1 cellular context compared by ENCODE assay signal in the genomic region with DNA sequence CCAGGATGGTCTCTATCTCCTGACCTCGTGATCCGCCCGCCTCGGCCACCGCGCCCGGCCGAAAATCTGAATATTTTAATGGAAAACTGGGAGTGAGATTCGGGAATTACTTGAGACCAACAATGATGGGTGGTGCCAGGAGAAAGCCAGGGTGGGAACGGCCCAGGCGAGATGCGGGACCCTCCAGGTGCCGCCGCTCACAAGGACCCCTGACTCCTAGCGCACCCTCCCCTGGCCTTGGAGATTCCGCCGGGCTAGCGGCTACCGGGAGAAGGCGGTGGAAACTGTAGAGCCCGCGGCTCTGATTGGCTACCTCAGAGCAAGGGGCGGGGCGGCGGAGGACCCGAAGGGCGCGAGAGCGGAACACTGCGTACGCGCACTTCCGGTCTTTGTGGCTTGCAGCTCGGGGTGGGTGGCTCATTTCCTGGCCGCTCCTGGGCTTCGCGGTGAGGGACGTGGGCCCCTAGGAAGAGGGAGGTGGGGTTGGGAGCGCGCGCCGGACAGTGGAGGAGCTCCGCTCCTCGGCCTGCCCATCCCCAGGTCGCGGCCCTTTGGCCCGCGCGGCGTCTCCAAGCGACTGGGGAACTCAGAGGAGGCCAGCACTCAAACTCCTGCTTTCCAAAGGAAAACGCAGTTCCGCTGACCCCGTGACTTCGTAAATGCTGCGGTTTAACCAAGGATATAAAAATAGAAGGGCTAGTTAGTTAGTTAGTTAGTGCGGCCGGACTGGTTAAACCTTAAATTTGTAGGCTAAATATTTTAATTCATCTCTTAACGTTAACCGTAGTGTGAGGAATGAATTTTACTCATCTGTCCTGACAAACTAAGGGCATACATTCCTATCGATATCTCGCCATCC.
A peak's percentile ranks its signal among the peaks of the same experiment; 100 is the strongest.
TF ChIP-seq lines count a peak whose summit lies in the region.

A gene (plus strand): TSS at position 371 of the 859 bp plus-strand sequence. CDS start 1,437 bp downstream, outside the sequence.

TF ChIP-seq in K562, 482 proteins besides CTCF, POLR2A, EP300 and RAD21 (continued from another document and continues in another):
- TF ChIP-seq, protein P1, sequence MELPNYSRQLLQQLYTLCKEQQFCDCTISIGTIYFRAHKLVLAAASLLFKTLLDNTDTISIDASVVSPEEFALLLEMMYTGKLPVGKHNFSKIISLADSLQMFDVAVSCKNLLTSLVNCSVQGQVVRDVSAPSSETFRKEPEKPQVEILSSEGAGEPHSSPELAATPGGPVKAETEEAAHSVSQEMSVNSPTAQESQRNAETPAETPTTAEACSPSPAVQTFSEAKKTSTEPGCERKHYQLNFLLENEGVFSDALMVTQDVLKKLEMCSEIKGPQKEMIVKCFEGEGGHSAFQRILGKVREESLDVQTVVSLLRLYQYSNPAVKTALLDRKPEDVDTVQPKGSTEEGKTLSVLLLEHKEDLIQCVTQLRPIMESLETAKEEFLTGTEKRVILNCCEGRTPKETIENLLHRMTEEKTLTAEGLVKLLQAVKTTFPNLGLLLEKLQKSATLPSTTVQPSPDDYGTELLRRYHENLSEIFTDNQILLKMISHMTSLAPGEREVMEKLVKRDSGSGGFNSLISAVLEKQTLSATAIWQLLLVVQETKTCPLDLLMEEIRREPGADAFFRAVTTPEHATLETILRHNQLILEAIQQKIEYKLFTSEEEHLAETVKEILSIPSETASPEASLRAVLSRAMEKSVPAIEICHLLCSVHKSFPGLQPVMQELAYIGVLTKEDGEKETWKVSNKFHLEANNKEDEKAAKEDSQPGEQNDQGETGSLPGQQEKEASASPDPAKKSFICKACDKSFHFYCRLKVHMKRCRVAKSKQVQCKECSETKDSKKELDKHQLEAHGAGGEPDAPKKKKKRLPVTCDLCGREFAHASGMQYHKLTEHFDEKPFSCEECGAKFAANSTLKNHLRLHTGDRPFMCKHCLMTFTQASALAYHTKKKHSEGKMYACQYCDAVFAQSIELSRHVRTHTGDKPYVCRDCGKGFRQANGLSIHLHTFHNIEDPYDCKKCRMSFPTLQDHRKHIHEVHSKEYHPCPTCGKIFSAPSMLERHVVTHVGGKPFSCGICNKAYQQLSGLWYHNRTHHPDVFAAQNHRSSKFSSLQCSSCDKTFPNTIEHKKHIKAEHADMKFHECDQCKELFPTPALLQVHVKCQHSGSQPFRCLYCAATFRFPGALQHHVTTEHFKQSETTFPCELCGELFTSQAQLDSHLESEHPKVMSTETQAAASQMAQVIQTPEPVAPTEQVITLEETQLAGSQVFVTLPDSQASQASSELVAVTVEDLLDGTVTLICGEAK (IDR thresholded peaks at IDR 0.05): peak; percentile 94
- TF ChIP-seq, protein P1 (CRISPR knock-in tag; IDR thresholded peaks at IDR 0.05): no peak
- no peak for TF ChIP-seq KAT8 (IDR thresholded peaks at IDR 0.05; ENCODE audit: low read depth)
- peak; percentile 95 for TF ChIP-seq GABPB1 (CRISPR knock-in tag; IDR thresholded peaks at IDR 0.05)
- TF ChIP-seq, protein P2, sequence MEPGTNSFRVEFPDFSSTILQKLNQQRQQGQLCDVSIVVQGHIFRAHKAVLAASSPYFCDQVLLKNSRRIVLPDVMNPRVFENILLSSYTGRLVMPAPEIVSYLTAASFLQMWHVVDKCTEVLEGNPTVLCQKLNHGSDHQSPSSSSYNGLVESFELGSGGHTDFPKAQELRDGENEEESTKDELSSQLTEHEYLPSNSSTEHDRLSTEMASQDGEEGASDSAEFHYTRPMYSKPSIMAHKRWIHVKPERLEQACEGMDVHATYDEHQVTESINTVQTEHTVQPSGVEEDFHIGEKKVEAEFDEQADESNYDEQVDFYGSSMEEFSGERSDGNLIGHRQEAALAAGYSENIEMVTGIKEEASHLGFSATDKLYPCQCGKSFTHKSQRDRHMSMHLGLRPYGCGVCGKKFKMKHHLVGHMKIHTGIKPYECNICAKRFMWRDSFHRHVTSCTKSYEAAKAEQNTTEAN (CRISPR knock-in tag; IDR thresholded peaks at IDR 0.05): no peak
- TF ChIP-seq DMBX1 (CRISPR knock-in tag; IDR thresholded peaks at IDR 0.05; ENCODE audit: borderline replicate concordance): peak; percentile 10
- TF ChIP-seq ZNF551 (CRISPR knock-in tag; IDR thresholded peaks at IDR 0.05): no peak
- TF ChIP-seq ETS2 (tag; IDR thresholded peaks at IDR 0.05; ENCODE audit: borderline replicate concordance, poor library complexity, severe bottlenecking): no peak
- TF ChIP-seq ZNF224 (CRISPR knock-in tag; IDR thresholded peaks at IDR 0.05): 0 out of 2 replicates have a peak, but pooled peaks have one; percentile 15
- TF ChIP-seq BHLHE40 (IDR thresholded peaks at IDR 0.05; ENCODE audit: low read length): no peak; the same call in 1 of the 2 replicates
- no peak for TF ChIP-seq SMARCA4 (IDR thresholded peaks at IDR 0.05)
- no peak for TF ChIP-seq TEAD2 (tag; IDR thresholded peaks at IDR 0.05)
- TF ChIP-seq HDAC1 (IDR thresholded peaks at IDR 0.05): peak in 1 of 2 experiments; percentile 63; a peak in 1 of 4 replicates
- TF ChIP-seq SUPT5H (IDR thresholded peaks at IDR 0.05): peak; percentile 96
- TF ChIP-seq DNMT1 (IDR thresholded peaks at IDR 0.05): no peak
- TF ChIP-seq, protein P3, sequence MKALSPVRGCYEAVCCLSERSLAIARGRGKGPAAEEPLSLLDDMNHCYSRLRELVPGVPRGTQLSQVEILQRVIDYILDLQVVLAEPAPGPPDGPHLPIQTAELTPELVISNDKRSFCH (CRISPR knock-in tag; IDR thresholded peaks at IDR 0.05): no peak
- TF ChIP-seq, protein P3 (tag; IDR thresholded peaks at IDR 0.05): no peak
- no peak for TF ChIP-seq RBM14 (IDR thresholded peaks at IDR 0.05; ENCODE audit: borderline replicate concordance, insufficient read depth, low read depth, low read length)
- TF ChIP-seq, protein P4, sequence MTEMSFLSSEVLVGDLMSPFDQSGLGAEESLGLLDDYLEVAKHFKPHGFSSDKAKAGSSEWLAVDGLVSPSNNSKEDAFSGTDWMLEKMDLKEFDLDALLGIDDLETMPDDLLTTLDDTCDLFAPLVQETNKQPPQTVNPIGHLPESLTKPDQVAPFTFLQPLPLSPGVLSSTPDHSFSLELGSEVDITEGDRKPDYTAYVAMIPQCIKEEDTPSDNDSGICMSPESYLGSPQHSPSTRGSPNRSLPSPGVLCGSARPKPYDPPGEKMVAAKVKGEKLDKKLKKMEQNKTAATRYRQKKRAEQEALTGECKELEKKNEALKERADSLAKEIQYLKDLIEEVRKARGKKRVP (CRISPR knock-in tag; IDR thresholded peaks at IDR 0.05): peak; percentile 31; the same call in 1 of the 2 replicates
- TF ChIP-seq GABPA (tag; conservative IDR thresholded peaks at IDR 0.05; ENCODE audit: low read depth): peak; percentile 96
- TF ChIP-seq PHF21A (IDR thresholded peaks at IDR 0.05; ENCODE audit: borderline replicate concordance, low read depth): peak; percentile 50; the same call in 1 of the 2 replicates
- TF ChIP-seq FOS (IDR thresholded peaks at IDR 0.05; ENCODE audit: extremely low read depth, insufficient read length): peak; percentile 54
- TF ChIP-seq ZFPM2 (CRISPR knock-in tag; IDR thresholded peaks at IDR 0.05): no peak
- peak; percentile 94 for TF ChIP-seq PHF8 (IDR thresholded peaks at IDR 0.05; ENCODE audit: borderline replicate concordance, low read length)
- no peak for TF ChIP-seq CCAR2 (IDR thresholded peaks at IDR 0.05; ENCODE audit: low read depth, low read length)
- TF ChIP-seq MTA3 (IDR thresholded peaks at IDR 0.05; ENCODE audit: borderline replicate concordance): peak; percentile 92
- TF ChIP-seq CREB1 (IDR thresholded peaks at IDR 0.05): peak; percentile 53; the same call in 1 of the 2 replicates
- peak; percentile 31; the same call in 1 of the 2 replicates for TF ChIP-seq CREB1 (CRISPR knock-in tag; IDR thresholded peaks at IDR 0.05)
- TF ChIP-seq, protein P5, sequence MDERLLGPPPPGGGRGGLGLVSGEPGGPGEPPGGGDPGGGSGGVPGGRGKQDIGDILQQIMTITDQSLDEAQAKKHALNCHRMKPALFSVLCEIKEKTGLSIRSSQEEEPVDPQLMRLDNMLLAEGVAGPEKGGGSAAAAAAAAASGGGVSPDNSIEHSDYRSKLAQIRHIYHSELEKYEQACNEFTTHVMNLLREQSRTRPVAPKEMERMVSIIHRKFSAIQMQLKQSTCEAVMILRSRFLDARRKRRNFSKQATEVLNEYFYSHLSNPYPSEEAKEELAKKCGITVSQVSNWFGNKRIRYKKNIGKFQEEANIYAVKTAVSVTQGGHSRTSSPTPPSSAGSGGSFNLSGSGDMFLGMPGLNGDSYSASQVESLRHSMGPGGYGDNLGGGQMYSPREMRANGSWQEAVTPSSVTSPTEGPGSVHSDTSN (CRISPR knock-in tag; IDR thresholded peaks at IDR 0.05; ENCODE audit: low read depth): no peak; the same call in 1 of the 2 replicates
- TF ChIP-seq, protein P5 (tag; conservative IDR thresholded peaks at IDR 0.05; ENCODE audit: low read depth): no peak
- peak; percentile 90 for TF ChIP-seq KDM5B (IDR thresholded peaks at IDR 0.05; ENCODE audit: insufficient replicate concordance, low read depth, low read length)
- TF ChIP-seq TAL1 (IDR thresholded peaks at IDR 0.05): 0 out of 2 replicates have a peak, but pooled peaks have one; percentile 2
- TF ChIP-seq KLF16 (IDR thresholded peaks at IDR 0.05): no peak
- peak; percentile 93 for TF ChIP-seq TAF1 (IDR thresholded peaks at IDR 0.05; ENCODE audit: control insufficient read depth, extremely low read depth, insufficient read depth, low read length, severe bottlenecking)
- TF ChIP-seq, protein P6, sequence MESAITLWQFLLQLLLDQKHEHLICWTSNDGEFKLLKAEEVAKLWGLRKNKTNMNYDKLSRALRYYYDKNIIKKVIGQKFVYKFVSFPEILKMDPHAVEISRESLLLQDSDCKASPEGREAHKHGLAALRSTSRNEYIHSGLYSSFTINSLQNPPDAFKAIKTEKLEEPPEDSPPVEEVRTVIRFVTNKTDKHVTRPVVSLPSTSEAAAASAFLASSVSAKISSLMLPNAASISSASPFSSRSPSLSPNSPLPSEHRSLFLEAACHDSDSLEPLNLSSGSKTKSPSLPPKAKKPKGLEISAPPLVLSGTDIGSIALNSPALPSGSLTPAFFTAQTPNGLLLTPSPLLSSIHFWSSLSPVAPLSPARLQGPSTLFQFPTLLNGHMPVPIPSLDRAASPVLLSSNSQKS (CRISPR knock-in tag; IDR thresholded peaks at IDR 0.05): no peak
- TF ChIP-seq RFX5 (IDR thresholded peaks at IDR 0.05; ENCODE audit: low read depth, low read length): no peak
- TF ChIP-seq PHB (CRISPR knock-in tag; IDR thresholded peaks at IDR 0.05): no peak
- TF ChIP-seq ZNF696 (CRISPR knock-in tag; conservative IDR thresholded peaks at IDR 0.05): no peak
- no peak for TF ChIP-seq CREBBP (IDR thresholded peaks at IDR 0.05; ENCODE audit: low read depth, low read length)
- TF ChIP-seq SRSF7 (optimal IDR thresholded peaks at IDR 0.05; ENCODE audit: low read depth, low read length): no peak
- no peak for TF ChIP-seq RBM22 (IDR thresholded peaks at IDR 0.05; ENCODE audit: low read depth, low read length, poor library complexity, severe bottlenecking)
- TF ChIP-seq CXXC5 (CRISPR knock-in tag; IDR thresholded peaks at IDR 0.05): peak; percentile 96
- TF ChIP-seq ERF (CRISPR knock-in tag; IDR thresholded peaks at IDR 0.05): peak; percentile 41; the same call in 1 of the 2 replicates
- no peak for TF ChIP-seq ZNF644 (tag; IDR thresholded peaks at IDR 0.05; ENCODE audit: low read depth)
